ENCODE assay signal across 8 cellular contexts in the genomic region with DNA sequence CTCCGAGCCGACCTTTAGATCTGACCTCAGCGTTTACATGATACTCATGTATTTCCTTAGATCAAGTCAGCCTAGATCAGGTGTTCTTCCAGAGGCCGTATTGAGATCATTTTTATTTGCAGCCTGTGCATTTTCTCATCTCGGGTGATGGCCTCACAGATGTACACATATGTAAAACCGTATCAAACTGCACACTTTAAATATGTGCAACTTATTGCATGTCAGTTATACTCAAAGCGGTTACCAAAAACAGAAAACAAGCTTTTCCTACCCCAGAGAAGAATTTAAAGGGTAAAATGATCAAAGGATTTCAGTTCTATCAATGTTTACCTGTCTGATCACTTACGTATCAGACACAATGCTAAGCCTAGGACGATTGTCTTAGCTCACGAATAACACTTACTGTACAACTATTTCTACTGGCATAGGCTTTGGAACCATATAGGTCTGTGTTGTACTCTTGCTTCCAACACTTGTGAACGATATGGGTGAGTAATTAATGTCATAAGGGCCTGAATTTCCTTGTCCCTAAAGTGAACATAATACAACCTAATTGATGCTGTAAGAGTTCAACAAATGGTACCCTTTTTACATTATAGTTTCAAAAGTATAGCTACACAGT. TPM values are rescaled to one million over a fixed set of nuclear protein-coding genes. Genes with fewer than 3 reads are reported as not detected.
A peak's percentile ranks its signal among the peaks of the same experiment; 100 is the strongest.
DNase-seq lines count a peak whose midpoint lies in the region; ATAC-seq and TF ChIP-seq lines count a peak whose summit lies in the region.

No MANE protein-coding gene starts in this region.

- H3K36me3 ChIP-seq in ectodermal cell (ENCODE audit: control insufficient read depth, insufficient read depth, low read length): peaks cover 8% of the 10 kb centered on the region

- H3K36me3 Mint-ChIP-seq in neural crest cell (ENCODE audit: low read depth): peaks cover 32% of the 10 kb centered on the region

- no peaks in the 10 kb centered on the region for H3K27me3 ChIP-seq in ectodermal cell (ENCODE audit: control insufficient read depth, insufficient read depth, low read length, poor library complexity, severe bottlenecking)

- no peak overlapping the region for H3K27ac ChIP-seq in ectodermal cell (ENCODE audit: insufficient read depth, low read depth, low read length, poor library complexity, severe bottlenecking)

- TF ChIP-seq POLR2A in NB4 (IDR thresholded peaks at IDR 0.05; ENCODE audit: extremely low read depth, insufficient read length): no peak

- H3K4me3 ChIP-seq in NB4 (ENCODE audit: low read depth, low read length) (peak overlapping the region; percentile 90), ectodermal cell (ENCODE audit: insufficient read depth, low read depth, low read length) (peak overlapping the region; percentile 92)

- 10 to 13% methylated on average over 9 to 11 of the region's 11 CpGs for WGBS in ectodermal cell, 2 experiments

- H3K9me3 Mint-ChIP-seq in neural crest cell: peaks cover 2% of the 10 kb centered on the region

- H3K4me3 Mint-ChIP-seq in neural crest cell: peak overlapping the region; percentile 98

- H3K9me3 ChIP-seq in ectodermal cell (ENCODE audit: control insufficient read depth, low read length): no peaks in the 10 kb centered on the region

- peak in 2 of 3 experiments; percentile 47 to 55 for DNase-seq in NCI-H1417 (lab: John Stamatoyannopoulos, UW)
- DNase-seq in NCI-H1417 treated with DMSO at 0.1 percent for 48 hours (lab: John Stamatoyannopoulos, UW): no peak
- DNase-seq in NB4 (ENCODE audit: low read depth): no peak
- no peak for DNase-seq in neural crest cell (ENCODE audit: low read depth, low spot score)
- DNase-seq in hippocampal formation (lab: John Stamatoyannopoulos, UW): no peak
- no peak for DNase-seq in stimulated activated CD4-positive, alpha-beta T cell treated with anti-CD3 and anti-CD28 coated beads, Interleukin-12 subunit alpha, Interleukin-12 subunit beta, amount 100 ng/mL, for 4 hours

- TF ChIP-seq CTCF in NB4 (IDR thresholded peaks at IDR 0.05; ENCODE audit: low read depth, low read length): no peak
- no peak for TF ChIP-seq CTCF in neural crest cell (conservative IDR thresholded peaks at IDR 0.05)

- H3K4me1 ChIP-seq in ectodermal cell (ENCODE audit: control insufficient read depth, insufficient read depth, low read length): peaks cover 4% of the 10 kb centered on the region

- no peaks in the 10 kb centered on the region for H3K27me3 Mint-ChIP-seq in neural crest cell (ENCODE audit: low read depth)

- ATAC-seq in HG03442 (IDR thresholded peaks at IDR 0.05; ENCODE audit: unreplicated experiment): no peak

- H3K4me1 Mint-ChIP-seq in neural crest cell: peaks cover 33% of the 10 kb centered on the region

- H3K27ac Mint-ChIP-seq in neural crest cell (ENCODE audit: unreplicated experiment): peak overlapping the region; percentile 97

RNA-seq across cellular contexts. Expression of a gene that starts 0.6 kb away (rescaled TPM):
- 21.9 TPM for polyA plus RNA-seq in ectodermal cell (2013, experiment 1 of 4)
- polyA plus RNA-seq in ectodermal cell (2013, experiment 2 of 4): 22.3 TPM
- polyA plus RNA-seq in ectodermal cell (2013, experiment 3 of 4): 17.8 TPM
- 19.5 TPM for polyA plus RNA-seq in ectodermal cell (2013, experiment 4 of 4)
- 24.9 and 26.2 TPM in 2 replicates for total RNA-seq in neural crest cell

RNA-seq across cellular contexts. Expression of a gene that starts 38.6 kb away (rescaled TPM):
- 58.7 TPM for polyA plus RNA-seq in ectodermal cell (2013, experiment 1 of 4)
- polyA plus RNA-seq in ectodermal cell (2013, experiment 2 of 4): 59.7 TPM
- 53.0 TPM for polyA plus RNA-seq in ectodermal cell (2013, experiment 3 of 4)
- 61.4 TPM for polyA plus RNA-seq in ectodermal cell (2013, experiment 4 of 4)
- 22.2 and 27.2 TPM in 2 replicates for total RNA-seq in neural crest cell

RNA-seq across cellular contexts. Expression of a gene that starts 57.8 kb away (rescaled TPM):
- 0.39 TPM for polyA plus RNA-seq in ectodermal cell (2013, experiment 1 of 4)
- 0.50 TPM for polyA plus RNA-seq in ectodermal cell (2013, experiment 2 of 4)
- 0.59 TPM for polyA plus RNA-seq in ectodermal cell (2013, experiment 3 of 4)
- 0.49 TPM for polyA plus RNA-seq in ectodermal cell (2013, experiment 4 of 4)
- total RNA-seq in neural crest cell: 0.56 and 0.61 TPM in 2 replicates

Comparison
In these comparisons a context has a peak if more than half of its experiments do, and no peak if none do; other contexts are left out.
1. DNase-seq: peak in NCI-H1417 (2 of 3); none in NCI-H1417 treated with DMSO at 0.1 percent for 48 hours (single experiment), NB4 (single experiment), neural crest cell (single experiment), hippocampal formation (0 of 2) and stimulated activated CD4-positive, alpha-beta T cell treated with anti-CD3 and anti-CD28 coated beads, Interleukin-12 subunit alpha, Interleukin-12 subunit beta, amount 100 ng/mL, for 4 hours (single experiment).